ENCODE assay signal across 15 cellular contexts in genomic region chr5:42600441-42600840, GRCh38.
DNase-seq lines count a peak whose midpoint lies in the region; ATAC-seq and TF ChIP-seq lines count a peak whose summit lies in the region.
"Had no signal": no experiment of that assay in that cellular context is flagged by ENCODE, and none has a peak within 500 bp of the region (broad histone marks: within the 10 kb centered on the region; RNA-seq: fewer than 3 reads in every experiment).

No MANE protein-coding gene starts in this region.

- H3K27me3 Mint-ChIP-seq in stimulated activated naive B cell treated with anti-CD40 and anti-IgM and Interleukin-4, amounts not matched to agents 10 μg/mL and 1 μg/mL and 100 μg/mL, for 72 hours, result no peaks in the 10 kb centered on the region
- peaks cover 6% of the 10 kb centered on the region for H3K27me3 Mint-ChIP-seq in activated CD4-positive, alpha-beta memory T cell treated with anti-CD3 and anti-CD28 coated beads, Interleukin-2, amount 10 ng/mL, durations not matched to agents 7 days and 5 days

- H3K9me3 ChIP-seq in MM.1S (replicated peaks; ENCODE audit: insufficient read depth, low read length), result no peaks in the 10 kb centered on the region
- H3K9me3 ChIP-seq: BLaER1, Caco-2 had no signal

- CTCF ChIA-PET in RWPE1 (lab: Yijun Ruan, JAX), result interaction anchor here (0.6 to 0.9 kb wide), 2 partner anchors 17 to 70 kb away, joined by 3 to 7 read pairs; no protein-coding TSS in a partner anchor
- CTCF ChIA-PET in activated CD4-positive, alpha-beta memory T cell treated with anti-CD3 and anti-CD28 coated beads, Interleukin-2, amount 10 ng/mL, durations not matched to agents 7 days and 5 days (lab: Charles Lee), result interaction anchor here (2.5 kb wide), 1 partner anchor 16 kb away, joined by 8 read pairs; no protein-coding TSS in a partner anchor

- H3K79me2 ChIP-seq in MM.1S (ENCODE audit: low read length), result no peaks in the 10 kb centered on the region

- H3K9me2 ChIP-seq in MM.1S (replicated peaks; ENCODE audit: insufficient read depth, low read length), result no peaks in the 10 kb centered on the region

- H3K4me3 Mint-ChIP-seq in stimulated activated naive B cell treated with anti-CD40 and anti-IgM and Interleukin-4, amounts not matched to agents 10 μg/mL and 1 μg/mL and 100 μg/mL, for 72 hours, result no peak overlapping the region
- H3K4me3 Mint-ChIP-seq in activated CD4-positive, alpha-beta memory T cell treated with anti-CD3 and anti-CD28 coated beads, Interleukin-2, amount 10 ng/mL, durations not matched to agents 7 days and 5 days, result no peak overlapping the region
- H3K4me3 Mint-ChIP-seq: CD8-positive, alpha-beta memory T cell; HFFc6 had no signal

- H3K36me3 Mint-ChIP-seq in stimulated activated naive B cell treated with anti-CD40 and anti-IgM and Interleukin-4, amounts not matched to agents 10 μg/mL and 1 μg/mL and 100 μg/mL, for 72 hours, result no peaks in the 10 kb centered on the region
- no peaks in the 10 kb centered on the region for H3K36me3 Mint-ChIP-seq in activated CD4-positive, alpha-beta memory T cell treated with anti-CD3 and anti-CD28 coated beads, Interleukin-2, amount 10 ng/mL, durations not matched to agents 7 days and 5 days (ENCODE audit: low read depth)
- H3K36me3 Mint-ChIP-seq: CD8-positive, alpha-beta memory T cell had no signal

- no peak overlapping the region for H3K27ac Mint-ChIP-seq in stimulated activated naive B cell treated with anti-CD40 and anti-IgM and Interleukin-4, amounts not matched to agents 10 μg/mL and 1 μg/mL and 100 μg/mL, for 72 hours
- no peak overlapping the region for H3K27ac Mint-ChIP-seq in activated CD4-positive, alpha-beta memory T cell treated with anti-CD3 and anti-CD28 coated beads, Interleukin-2, amount 10 ng/mL, durations not matched to agents 7 days and 5 days
- H3K27ac Mint-ChIP-seq: CD8-positive, alpha-beta memory T cell; HFFc6 had no signal

- H2AFZ ChIP-seq in MM.1S (ENCODE audit: low read length), result no peak overlapping the region

- no peaks in the 10 kb centered on the region for H4K20me1 ChIP-seq in MM.1S (ENCODE audit: insufficient read depth, low read length)
- H4K20me1 ChIP-seq: BLaER1 had no signal

- POLR2A ChIA-PET in RWPE1 (lab: Yijun Ruan, JAX; ENCODE audit: low non-redundant PET), result no interaction called here
- POLR2A ChIA-PET in activated CD4-positive, alpha-beta memory T cell treated with anti-CD3 and anti-CD28 coated beads, Interleukin-2, amount 10 ng/mL, durations not matched to agents 7 days and 5 days (lab: Charles Lee), result no interaction called here

- H3F3A ChIP-seq in MM.1S (ENCODE audit: insufficient read depth, low read length), result no peaks in the 10 kb centered on the region

- H3K27ac ChIP-seq in MM.1S (ENCODE audit: low read length) (no peak overlapping the region), RWPE1 (no peak overlapping the region)
- H3K27ac ChIP-seq: BLaER1 had no signal

- ATAC-seq in esophagus mucosa, result peak; percentile 53
- peak; percentile 23 to 56 for ATAC-seq in stimulated activated naive B cell treated with anti-CD40 and anti-IgM and Interleukin-4, amounts not matched to agents 10 μg/mL and 1 μg/mL and 100 μg/mL, for 72 hours (replicated peaks)

- H3K4me3 ChIP-seq in GM12865 (ENCODE audit: low read depth, low read length), result no peak overlapping the region
- no peak overlapping the region for H3K4me3 ChIP-seq in MM.1S (ENCODE audit: low read length)
- H3K4me3 ChIP-seq: BLaER1 had no signal

- H3K4me1 ChIP-seq in MM.1S (ENCODE audit: low read length), result peaks cover 7% of the 10 kb centered on the region; the same call in 1 of the 2 replicates

- DNase-seq in GM12865 (ENCODE audit: low read depth) (peak; percentile 21), MM.1S (peak; percentile 75), RWPE1 (ENCODE audit: low spot score) (no peak), DMS53 (lab: John Stamatoyannopoulos, UW) (no peak), hepatic stellate cell (ENCODE audit: low spot score) (no peak)
- no peak for DNase-seq in stimulated activated naive B cell treated with anti-CD40 and anti-IgM and Interleukin-4, amounts not matched to agents 10 μg/mL and 1 μg/mL and 100 μg/mL, for 72 hours
- DNase-seq in activated CD4-positive, alpha-beta memory T cell treated with anti-CD3 and anti-CD28 coated beads, Interleukin-2, amount 10 ng/mL, durations not matched to agents 7 days and 5 days, result no peak
- DNase-seq: 8988T; AML-193; Caco-2; CD8-positive, alpha-beta memory T cell; HCEC 1CT; HFFc6 had no signal

- TF ChIP-seq CTCF in GM12865 (IDR thresholded peaks at IDR 0.05; ENCODE audit: insufficient read depth, low read depth, low read length, missing control alignments) (no peak), MM.1S (IDR thresholded peaks at IDR 0.05; ENCODE audit: low read length) (no peak), RWPE1 (conservative IDR thresholded peaks at IDR 0.05; ENCODE audit: low read depth) (no peak)

- H3K4me2 ChIP-seq in MM.1S (ENCODE audit: low read depth, low read length), result no peak overlapping the region
- H3K4me2 ChIP-seq: BLaER1 had no signal

- no peaks in the 10 kb centered on the region for H3K36me3 ChIP-seq in MM.1S (replicated peaks; ENCODE audit: insufficient read depth, low read length)
- H3K36me3 ChIP-seq: BLaER1 had no signal

- H3K9me3 Mint-ChIP-seq in stimulated activated naive B cell treated with anti-CD40 and anti-IgM and Interleukin-4, amounts not matched to agents 10 μg/mL and 1 μg/mL and 100 μg/mL, for 72 hours, result no peaks in the 10 kb centered on the region
- no peaks in the 10 kb centered on the region for H3K9me3 Mint-ChIP-seq in activated CD4-positive, alpha-beta memory T cell treated with anti-CD3 and anti-CD28 coated beads, Interleukin-2, amount 10 ng/mL, durations not matched to agents 7 days and 5 days
- H3K9me3 Mint-ChIP-seq: CD8-positive, alpha-beta memory T cell had no signal

- H3K9ac ChIP-seq in MM.1S (ENCODE audit: low read length), result no peak overlapping the region
- H3K9ac ChIP-seq: BLaER1 had no signal

- H3K4me1 Mint-ChIP-seq in stimulated activated naive B cell treated with anti-CD40 and anti-IgM and Interleukin-4, amounts not matched to agents 10 μg/mL and 1 μg/mL and 100 μg/mL, for 72 hours, result peaks cover 0 to 4% of the 10 kb centered on the region in 2 donors
- no peaks in the 10 kb centered on the region for H3K4me1 Mint-ChIP-seq in activated CD4-positive, alpha-beta memory T cell treated with anti-CD3 and anti-CD28 coated beads, Interleukin-2, amount 10 ng/mL, durations not matched to agents 7 days and 5 days
- H3K4me1 Mint-ChIP-seq: CD8-positive, alpha-beta memory T cell had no signal

- no peaks in the 10 kb centered on the region for H3K27me3 ChIP-seq in MM.1S (replicated peaks; ENCODE audit: insufficient read depth, low read length)
- H3K27me3 ChIP-seq: BLaER1 had no signal

Comparison
In these comparisons a context has a peak if more than half of its experiments do, and no peak if none do; other contexts are left out.
1. DNase-seq: peak in GM12865 (single experiment) and MM.1S (single experiment); none in stimulated activated naive B cell treated with anti-CD40 and anti-IgM and Interleukin-4, amounts not matched to agents 10 μg/mL and 1 μg/mL and 100 μg/mL, for 72 hours (single experiment), RWPE1 (single experiment), DMS53 (single experiment), hepatic stellate cell (single experiment) and activated CD4-positive, alpha-beta memory T cell treated with anti-CD3 and anti-CD28 coated beads, Interleukin-2, amount 10 ng/mL, durations not matched to agents 7 days and 5 days (single experiment).